In genomic region chr10:117442521-117442920, GRCh38 we compare ENCODE assay signal across 11 cellular contexts.
DNase-seq lines count a peak whose midpoint lies in the region; ATAC-seq, FAIRE-seq and TF ChIP-seq lines count a peak whose summit lies in the region.
"Had no signal": no experiment of that assay in that cellular context is flagged by ENCODE, and none has a peak within 500 bp of the region (broad histone marks: within the 10 kb centered on the region; RNA-seq: fewer than 3 reads in every experiment).

No MANE protein-coding gene starts in this region.

- H3K9me3 ChIP-seq in astrocyte (ENCODE audit: insufficient read depth, low read depth, low read length) (no peaks in the 10 kb centered on the region), sigmoid colon (no peaks in the 10 kb centered on the region)

- no peak overlapping the region for H3K27ac Mint-ChIP-seq in astrocyte (ENCODE audit: unreplicated experiment)

- no peaks in the 10 kb centered on the region for H3K79me2 ChIP-seq in astrocyte (ENCODE audit: insufficient read depth, low read length)

- no peak for TF ChIP-seq POLR2A in sigmoid colon (IDR thresholded peaks at IDR 0.05)

- ATAC-seq in GM18502 (IDR thresholded peaks at IDR 0.05; ENCODE audit: poor library complexity, unreplicated experiment) (peak; percentile 22), HG02852 (IDR thresholded peaks at IDR 0.05; ENCODE audit: unreplicated experiment) (peak; percentile 27), GM21515 (IDR thresholded peaks at IDR 0.05; ENCODE audit: unreplicated experiment) (no peak), HG03457 (IDR thresholded peaks at IDR 0.05; ENCODE audit: unreplicated experiment) (no peak)

- no peaks in the 10 kb centered on the region for H4K20me1 ChIP-seq in astrocyte (ENCODE audit: insufficient read depth, low read length)

- TF ChIP-seq CTCF in astrocyte (IDR thresholded peaks at IDR 0.05; ENCODE audit: insufficient read depth, low read depth, low read length) = no peak
- TF ChIP-seq CTCF in sigmoid colon (IDR thresholded peaks at IDR 0.05) = no peak

- H3K27me3 ChIP-seq in astrocyte (ENCODE audit: insufficient read depth, low read length) = no peaks in the 10 kb centered on the region
- H3K27me3 ChIP-seq in sigmoid colon = no peaks in the 10 kb centered on the region

- peaks cover 12% of the 10 kb centered on the region for H3K9me3 Mint-ChIP-seq in astrocyte (ENCODE audit: unreplicated experiment)

- H3K36me3 ChIP-seq in astrocyte (ENCODE audit: insufficient read depth, low read length) = no peaks in the 10 kb centered on the region
- H3K36me3 ChIP-seq in sigmoid colon = no peaks in the 10 kb centered on the region

- intact Hi-C loops in sigmoid colon (cut with DNase I) = loop anchor here (2.0 to 5.0 kb wide), 6 partner anchors 20 to 800 kb away; partner anchors contain the start of gene PDZD8

- H3K27ac ChIP-seq in astrocyte (ENCODE audit: low read depth, low read length) (peak overlapping the region; percentile 72), sigmoid colon (peak overlapping the region in 3 of 4 donors; percentile 2 to 27 (median 5))

- peaks cover 20% of the 10 kb centered on the region for H3K27me3 Mint-ChIP-seq in astrocyte (ENCODE audit: low read depth, unreplicated experiment)

- no peaks in the 10 kb centered on the region for H3K36me3 Mint-ChIP-seq in astrocyte (ENCODE audit: low read depth, unreplicated experiment)

- peaks cover 12% of the 10 kb centered on the region for H3K4me1 Mint-ChIP-seq in astrocyte (ENCODE audit: low read depth, unreplicated experiment)
- H3K4me1 Mint-ChIP-seq: neural crest cell had no signal

- peak overlapping the region; percentile 57 for H3K4me2 ChIP-seq in astrocyte (ENCODE audit: low read length)

- no peak for TF ChIP-seq EP300 in sigmoid colon (IDR thresholded peaks at IDR 0.05)

- peak overlapping the region; percentile 50 for H3K9ac ChIP-seq in astrocyte (ENCODE audit: low read length)

- no peak for FAIRE-seq in astrocyte (lab: Jason Lieb, UNC)
- FAIRE-seq: bronchial epithelial cell, GM12891 had no signal

- DNase-seq in astrocyte (ENCODE audit: low read depth) (no peak), sigmoid colon (no peak), NCI-H526 treated with DMSO at 0.1 percent for 48 hours (lab: John Stamatoyannopoulos, UW) (no peak), NCI-H128 (lab: John Stamatoyannopoulos, UW; ENCODE audit: unreplicated experiment) (no peak)

- H3K4me1 ChIP-seq in astrocyte (ENCODE audit: insufficient read depth, low read length) (peaks cover 13% of the 10 kb centered on the region), sigmoid colon (peaks cover 0 to 22% (median 13%) of the 10 kb centered on the region in 4 donors)

- WGBS in sigmoid colon, 2 donors = 73 to 77% methylated on average over 6 of the region's 6 CpGs

- H2AFZ ChIP-seq in astrocyte (ENCODE audit: low read depth, low read length) = peak overlapping the region; percentile 36

- no peak overlapping the region for H3K4me3 ChIP-seq in astrocyte (ENCODE audit: insufficient read depth, low read depth, low read length)
- H3K4me3 ChIP-seq in sigmoid colon = no peak overlapping the region

- H3K4me3 Mint-ChIP-seq in astrocyte (ENCODE audit: unreplicated experiment) = no peak overlapping the region
- H3K4me3 Mint-ChIP-seq: neural crest cell had no signal

Comparison
In these comparisons a context has a peak if more than half of its experiments do, and no peak if none do; other contexts are left out.
1. ATAC-seq: peak in GM18502 (single experiment) and HG02852 (single experiment); none in GM21515 (single experiment) and HG03457 (single experiment).